Comparison of ENCODE assay signal across 2 cellular contexts in genomic region chr20:53901064-53901463, GRCh38.
TF ChIP-seq lines count a peak whose summit lies in the region.

No MANE protein-coding gene starts in this region.

TF ChIP-seq in K562, 482 proteins besides CTCF, POLR2A, EP300 and RAD21 (continued from another document):
- TF ChIP-seq ZBTB11 (CRISPR knock-in tag; IDR thresholded peaks at IDR 0.05) (peak in 1 of 3 experiments; percentile 67; a peak in 2 of 6 replicates), HES1 (IDR thresholded peaks at IDR 0.05; ENCODE audit: low read depth) (no peak)
TF ChIP-seq in K562: peak in this region for 1.

TF ChIP-seq in HepG2, 621 proteins besides CTCF, POLR2A, EP300 and RAD21 (continued from another document):
- TF ChIP-seq ZHX1 (CRISPR knock-in tag; IDR thresholded peaks at IDR 0.05; ENCODE audit: low read depth) (no peak), YY1 (IDR thresholded peaks at IDR 0.05; ENCODE audit: insufficient read depth, insufficient replicate concordance, low read depth, low read length) (no peak), HDAC2 (CRISPR knock-in tag; IDR thresholded peaks at IDR 0.05) (no peak), HNF4A (CRISPR knock-in tag; IDR thresholded peaks at IDR 0.05) (no peak), FOXC1 (CRISPR knock-in tag; IDR thresholded peaks at IDR 0.05; ENCODE audit: borderline replicate concordance) (no peak), SYNCRIP (IDR thresholded peaks at IDR 0.05; ENCODE audit: insufficient read depth, low read depth, low read length) (no peak), FOSL1 (CRISPR knock-in tag; IDR thresholded peaks at IDR 0.05; ENCODE audit: borderline replicate concordance) (no peak), MAZ (IDR thresholded peaks at IDR 0.05; ENCODE audit: borderline replicate concordance, low read depth, low read length) (no peak), MAZ (CRISPR knock-in tag; IDR thresholded peaks at IDR 0.05; ENCODE audit: low read depth) (no peak), MYC (CRISPR knock-in tag; IDR thresholded peaks at IDR 0.05; ENCODE audit: borderline replicate concordance) (no peak), SALL2 (CRISPR knock-in tag; IDR thresholded peaks at IDR 0.05) (no peak), ZFP82 (CRISPR knock-in tag; IDR thresholded peaks at IDR 0.05; ENCODE audit: borderline replicate concordance) (no peak), RXRB (CRISPR knock-in tag; IDR thresholded peaks at IDR 0.05; ENCODE audit: borderline replicate concordance) (no peak), ZNF614 (CRISPR knock-in tag; IDR thresholded peaks at IDR 0.05; ENCODE audit: borderline replicate concordance) (no peak)
